In the genomic region with DNA sequence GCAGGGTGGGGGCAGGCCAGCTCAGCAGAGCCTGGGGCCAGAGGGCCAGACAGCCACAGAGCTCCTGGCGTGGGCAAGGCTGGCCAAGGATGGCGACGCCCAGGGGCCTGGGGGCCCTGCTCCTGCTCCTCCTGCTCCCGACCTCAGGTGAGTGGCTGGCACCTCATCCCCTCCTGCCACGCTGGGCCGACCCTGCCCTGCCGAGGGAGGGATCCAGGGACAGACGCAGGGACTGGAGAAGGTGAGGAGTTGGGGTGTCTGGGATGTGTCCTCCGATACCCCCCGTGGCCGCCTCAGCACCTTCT, we compare ENCODE assay signal across 1 cellular context.
TF ChIP-seq lines count a peak whose summit lies in the region.

A gene with protein sequence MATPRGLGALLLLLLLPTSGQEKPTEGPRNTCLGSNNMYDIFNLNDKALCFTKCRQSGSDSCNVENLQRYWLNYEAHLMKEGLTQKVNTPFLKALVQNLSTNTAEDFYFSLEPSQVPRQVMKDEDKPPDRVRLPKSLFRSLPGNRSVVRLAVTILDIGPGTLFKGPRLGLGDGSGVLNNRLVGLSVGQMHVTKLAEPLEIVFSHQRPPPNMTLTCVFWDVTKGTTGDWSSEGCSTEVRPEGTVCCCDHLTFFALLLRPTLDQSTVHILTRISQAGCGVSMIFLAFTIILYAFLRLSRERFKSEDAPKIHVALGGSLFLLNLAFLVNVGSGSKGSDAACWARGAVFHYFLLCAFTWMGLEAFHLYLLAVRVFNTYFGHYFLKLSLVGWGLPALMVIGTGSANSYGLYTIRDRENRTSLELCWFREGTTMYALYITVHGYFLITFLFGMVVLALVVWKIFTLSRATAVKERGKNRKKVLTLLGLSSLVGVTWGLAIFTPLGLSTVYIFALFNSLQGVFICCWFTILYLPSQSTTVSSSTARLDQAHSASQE (plus strand): TSS at position 48 of the 305 bp plus-strand sequence. CDS start 42 bp downstream, at position 90.

TF ChIP-seq in SK-N-SH treated with all-trans-retinoic acid at 6 μM for 48 hours, 23 proteins besides CTCF, POLR2A, EP300 and RAD21 (continued from another document):
- TF ChIP-seq, protein P1, sequence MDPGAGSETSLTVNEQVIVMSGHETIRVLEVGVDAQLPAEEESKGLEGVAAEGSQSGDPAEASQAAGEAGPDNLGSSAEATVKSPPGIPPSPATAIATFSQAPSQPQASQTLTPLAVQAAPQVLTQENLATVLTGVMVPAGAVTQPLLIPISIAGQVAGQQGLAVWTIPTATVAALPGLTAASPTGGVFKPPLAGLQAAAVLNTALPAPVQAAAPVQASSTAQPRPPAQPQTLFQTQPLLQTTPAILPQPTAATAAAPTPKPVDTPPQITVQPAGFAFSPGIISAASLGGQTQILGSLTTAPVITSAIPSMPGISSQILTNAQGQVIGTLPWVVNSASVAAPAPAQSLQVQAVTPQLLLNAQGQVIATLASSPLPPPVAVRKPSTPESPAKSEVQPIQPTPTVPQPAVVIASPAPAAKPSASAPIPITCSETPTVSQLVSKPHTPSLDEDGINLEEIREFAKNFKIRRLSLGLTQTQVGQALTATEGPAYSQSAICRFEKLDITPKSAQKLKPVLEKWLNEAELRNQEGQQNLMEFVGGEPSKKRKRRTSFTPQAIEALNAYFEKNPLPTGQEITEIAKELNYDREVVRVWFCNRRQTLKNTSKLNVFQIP (CRISPR knock-in tag; IDR thresholded peaks at IDR 0.05; ENCODE audit: borderline replicate concordance, low read depth), result no peak
- no peak for TF ChIP-seq ZNF70 (CRISPR knock-in tag; IDR thresholded peaks at IDR 0.05)
- TF ChIP-seq, protein P2, sequence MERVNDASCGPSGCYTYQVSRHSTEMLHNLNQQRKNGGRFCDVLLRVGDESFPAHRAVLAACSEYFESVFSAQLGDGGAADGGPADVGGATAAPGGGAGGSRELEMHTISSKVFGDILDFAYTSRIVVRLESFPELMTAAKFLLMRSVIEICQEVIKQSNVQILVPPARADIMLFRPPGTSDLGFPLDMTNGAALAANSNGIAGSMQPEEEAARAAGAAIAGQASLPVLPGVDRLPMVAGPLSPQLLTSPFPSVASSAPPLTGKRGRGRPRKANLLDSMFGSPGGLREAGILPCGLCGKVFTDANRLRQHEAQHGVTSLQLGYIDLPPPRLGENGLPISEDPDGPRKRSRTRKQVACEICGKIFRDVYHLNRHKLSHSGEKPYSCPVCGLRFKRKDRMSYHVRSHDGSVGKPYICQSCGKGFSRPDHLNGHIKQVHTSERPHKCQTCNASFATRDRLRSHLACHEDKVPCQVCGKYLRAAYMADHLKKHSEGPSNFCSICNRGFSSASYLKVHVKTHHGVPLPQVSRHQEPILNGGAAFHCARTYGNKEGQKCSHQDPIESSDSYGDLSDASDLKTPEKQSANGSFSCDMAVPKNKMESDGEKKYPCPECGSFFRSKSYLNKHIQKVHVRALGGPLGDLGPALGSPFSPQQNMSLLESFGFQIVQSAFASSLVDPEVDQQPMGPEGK (CRISPR knock-in tag; IDR thresholded peaks at IDR 0.05; ENCODE audit: borderline replicate concordance), result no peak
- TF ChIP-seq GLIS3 (CRISPR knock-in tag; IDR thresholded peaks at IDR 0.05), result no peak
- TF ChIP-seq ZNF565 (CRISPR knock-in tag; conservative IDR thresholded peaks at IDR 0.05; ENCODE audit: low read depth), result no peak
- TF ChIP-seq RARB (CRISPR knock-in tag; IDR thresholded peaks at IDR 0.05), result no peak
- no peak for TF ChIP-seq ARNTL (CRISPR knock-in tag; IDR thresholded peaks at IDR 0.05; ENCODE audit: borderline replicate concordance, low read depth)
- TF ChIP-seq ZFP3 (CRISPR knock-in tag; IDR thresholded peaks at IDR 0.05), result no peak
- TF ChIP-seq CSDC2 (CRISPR knock-in tag; IDR thresholded peaks at IDR 0.05), result no peak
- no peak for TF ChIP-seq PPARA (CRISPR knock-in tag; IDR thresholded peaks at IDR 0.05; ENCODE audit: borderline replicate concordance)
- TF ChIP-seq OSR1 (CRISPR knock-in tag; IDR thresholded peaks at IDR 0.05), result no peak
- TF ChIP-seq, protein P3, sequence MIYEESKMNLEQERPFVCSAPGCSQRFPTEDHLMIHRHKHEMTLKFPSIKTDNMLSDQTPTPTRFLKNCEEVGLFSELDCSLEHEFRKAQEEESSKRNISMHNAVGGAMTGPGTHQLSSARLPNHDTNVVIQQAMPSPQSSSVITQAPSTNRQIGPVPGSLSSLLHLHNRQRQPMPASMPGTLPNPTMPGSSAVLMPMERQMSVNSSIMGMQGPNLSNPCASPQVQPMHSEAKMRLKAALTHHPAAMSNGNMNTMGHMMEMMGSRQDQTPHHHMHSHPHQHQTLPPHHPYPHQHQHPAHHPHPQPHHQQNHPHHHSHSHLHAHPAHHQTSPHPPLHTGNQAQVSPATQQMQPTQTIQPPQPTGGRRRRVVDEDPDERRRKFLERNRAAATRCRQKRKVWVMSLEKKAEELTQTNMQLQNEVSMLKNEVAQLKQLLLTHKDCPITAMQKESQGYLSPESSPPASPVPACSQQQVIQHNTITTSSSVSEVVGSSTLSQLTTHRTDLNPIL (CRISPR knock-in tag; IDR thresholded peaks at IDR 0.05; ENCODE audit: low read depth), result no peak
- TF ChIP-seq, protein P4, sequence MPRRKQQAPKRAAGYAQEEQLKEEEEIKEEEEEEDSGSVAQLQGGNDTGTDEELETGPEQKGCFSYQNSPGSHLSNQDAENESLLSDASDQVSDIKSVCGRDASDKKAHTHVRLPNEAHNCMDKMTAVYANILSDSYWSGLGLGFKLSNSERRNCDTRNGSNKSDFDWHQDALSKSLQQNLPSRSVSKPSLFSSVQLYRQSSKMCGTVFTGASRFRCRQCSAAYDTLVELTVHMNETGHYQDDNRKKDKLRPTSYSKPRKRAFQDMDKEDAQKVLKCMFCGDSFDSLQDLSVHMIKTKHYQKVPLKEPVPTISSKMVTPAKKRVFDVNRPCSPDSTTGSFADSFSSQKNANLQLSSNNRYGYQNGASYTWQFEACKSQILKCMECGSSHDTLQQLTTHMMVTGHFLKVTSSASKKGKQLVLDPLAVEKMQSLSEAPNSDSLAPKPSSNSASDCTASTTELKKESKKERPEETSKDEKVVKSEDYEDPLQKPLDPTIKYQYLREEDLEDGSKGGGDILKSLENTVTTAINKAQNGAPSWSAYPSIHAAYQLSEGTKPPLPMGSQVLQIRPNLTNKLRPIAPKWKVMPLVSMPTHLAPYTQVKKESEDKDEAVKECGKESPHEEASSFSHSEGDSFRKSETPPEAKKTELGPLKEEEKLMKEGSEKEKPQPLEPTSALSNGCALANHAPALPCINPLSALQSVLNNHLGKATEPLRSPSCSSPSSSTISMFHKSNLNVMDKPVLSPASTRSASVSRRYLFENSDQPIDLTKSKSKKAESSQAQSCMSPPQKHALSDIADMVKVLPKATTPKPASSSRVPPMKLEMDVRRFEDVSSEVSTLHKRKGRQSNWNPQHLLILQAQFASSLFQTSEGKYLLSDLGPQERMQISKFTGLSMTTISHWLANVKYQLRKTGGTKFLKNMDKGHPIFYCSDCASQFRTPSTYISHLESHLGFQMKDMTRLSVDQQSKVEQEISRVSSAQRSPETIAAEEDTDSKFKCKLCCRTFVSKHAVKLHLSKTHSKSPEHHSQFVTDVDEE (CRISPR knock-in tag; IDR thresholded peaks at IDR 0.05), result no peak
TF ChIP-seq in SK-N-SH treated with all-trans-retinoic acid at 6 μM for 48 hours: peak in this region for 0.
